ENCODE assay signal across 30 cellular contexts in the genomic region with DNA sequence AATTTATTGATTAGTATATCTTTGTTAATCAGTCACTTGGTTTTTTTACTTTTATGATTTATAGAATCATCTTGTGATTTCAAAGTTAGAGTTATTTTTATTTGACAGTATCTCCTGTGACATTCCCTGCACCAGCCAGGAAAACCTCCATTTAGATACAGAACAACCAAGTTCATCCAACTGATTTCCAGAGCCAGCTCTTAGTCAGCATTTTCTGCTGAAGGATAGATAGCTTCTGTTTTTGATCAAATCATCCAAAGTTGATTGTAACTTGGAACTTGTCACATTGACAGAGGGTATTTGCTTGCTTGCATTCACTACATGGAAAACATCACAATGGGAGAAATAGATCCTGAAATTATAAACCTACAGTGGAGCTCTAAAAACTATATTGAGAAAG.
"Had no signal": no experiment of that assay in that cellular context is flagged by ENCODE, and none has a peak within 500 bp of the region (broad histone marks: within the 10 kb centered on the region; RNA-seq: fewer than 3 reads in every experiment).

No MANE protein-coding gene starts in this region.

- DNase-seq: activated B cell treated with CpG ODN at 0.5 μM for 24 hours; activated CD4-positive, alpha-beta memory T cell treated with anti-CD3 and anti-CD28 coated beads for 36 hours; activated CD4-positive, alpha-beta T cell treated with anti-CD3 and anti-CD28 coated beads, Interleukin-2, amount 10 ng/mL, durations not matched to agents 24 days and 14 days; activated CD8-positive, alpha-beta memory T cell treated with anti-CD3 and anti-CD28 coated beads, Interleukin-2, amount 10 ng/mL, durations not matched to agents 7 days and 5 days; activated CD8-positive, alpha-beta memory T cell treated with anti-CD3 and anti-CD28 coated beads, Interleukin-2, amount 50 U/mL, for 4 hours; activated CD8-positive, alpha-beta T cell treated with anti-CD3 and anti-CD28 coated beads, Interleukin-2, amount 10 ng/mL, durations not matched to agents 7 days and 5 days; activated effector memory CD4-positive, alpha-beta T cell treated with anti-CD3 and anti-CD28 coated beads, Interleukin-2, amount 50 U/mL, for 16 hours; activated naive CD4-positive, alpha-beta T cell treated with anti-CD3 and anti-CD28 coated beads for 36 hours; activated naive CD8-positive, alpha-beta T cell treated with anti-CD3 and anti-CD28 coated beads for 36 hours; activated naive CD8-positive, alpha-beta T cell treated with anti-CD3 and anti-CD28 coated beads, Interleukin-2, amount 50 U/mL, for 24 hours; activated T-cell treated with anti-CD3 and anti-CD28 coated beads, Interleukin-2, amount 50 U/mL, for 1 hour; activated T-cell treated with anti-CD3 and anti-CD28 coated beads, Interleukin-2, amount 50 U/mL, for 48 hours; adrenal gland; amygdala; aorta; cortex of kidney; dermis blood vessel endothelial cell; effector CD8-positive, alpha-beta T cell; esophagus squamous epithelium; foreskin melanocyte; heart right ventricle; T-helper 1 cell; T-helper 17 cell; T1000; WERI-Rb-1 had no signal

- H3K27ac ChIP-seq: adrenal gland, breast epithelium, cardiac muscle cell, epithelial cell of prostate, esophagus squamous epithelium, gastroesophageal sphincter, heart right ventricle, WERI-Rb-1 had no signal

- ATAC-seq: activated CD4-positive, CD25-positive, alpha-beta regulatory T cell treated with anti-CD3 and anti-CD28 coated beads, Interleukin-2, amount 50 U/mL, for 24 hours; activated CD8-positive, alpha-beta memory T cell treated with anti-CD3 and anti-CD28 coated beads, Interleukin-2, amount 10 ng/mL, durations not matched to agents 7 days and 5 days; activated CD8-positive, alpha-beta T cell treated with anti-CD3 and anti-CD28 coated beads, Interleukin-2, amount 10 ng/mL, durations not matched to agents 7 days and 5 days; activated naive CD8-positive, alpha-beta T cell treated with anti-CD3 and anti-CD28 coated beads, Interleukin-2, amount 50 U/mL, for 24 hours; gastroesophageal sphincter; heart right ventricle; T-helper 17 cell had no signal
